1 cellular context compared by ENCODE assay signal in genomic region chr22:36467946-36468345, GRCh38.
A peak's percentile ranks its signal among the peaks of the same experiment; 100 is the strongest.
TF ChIP-seq lines count a peak whose summit lies in the region.

No MANE protein-coding gene starts in this region.

TF ChIP-seq in K562, 482 proteins besides CTCF, POLR2A, EP300 and RAD21 (continued from another document):
- TF ChIP-seq JUN (IDR thresholded peaks at IDR 0.05; ENCODE audit: borderline replicate concordance, low read depth, low read length) (peak; percentile 83), JUN (CRISPR knock-in tag; IDR thresholded peaks at IDR 0.05; ENCODE audit: borderline replicate concordance) (peak; percentile 63; the same call in 1 of the 2 replicates), ZMIZ1 (IDR thresholded peaks at IDR 0.05; ENCODE audit: low read depth in 2 of 2, low read length in 2 of 2) (no peak), SMARCE1 (IDR thresholded peaks at IDR 0.05) (peak; percentile 85), LEF1 (IDR thresholded peaks at IDR 0.05) (peak; percentile 56; the same call in 1 of the 2 replicates), FOS (IDR thresholded peaks at IDR 0.05; ENCODE audit: extremely low read depth, insufficient read length) (no peak), ZNF584 (CRISPR knock-in tag; IDR thresholded peaks at IDR 0.05; ENCODE audit: low read depth) (0 out of 2 replicates have a peak, but pooled peaks have one; percentile 20), ZBTB1 (CRISPR knock-in tag; IDR thresholded peaks at IDR 0.05; ENCODE audit: borderline replicate concordance, low read depth) (peak; percentile 53; the same call in 1 of the 2 replicates), SUPT5H (IDR thresholded peaks at IDR 0.05) (no peak), MAZ (CRISPR knock-in tag; conservative IDR thresholded peaks at IDR 0.05 in 1 of 2, IDR thresholded peaks at IDR 0.05 in 1 of 2) (peak; percentile 31 to 74; a peak in 2 of 4 replicates), PRDM10 (IDR thresholded peaks at IDR 0.05; ENCODE audit: partially characterized antibody) (no peak), TCF3 (CRISPR knock-in tag; IDR thresholded peaks at IDR 0.05) (peak; percentile 69), RUNX1 (IDR thresholded peaks at IDR 0.05; ENCODE audit: low read depth) (peak; percentile 83; the same call in 1 of the 2 replicates), ZBTB17 (CRISPR knock-in tag; IDR thresholded peaks at IDR 0.05) (0 out of 2 replicates have a peak, but pooled peaks have one; percentile 32), ZKSCAN8 (CRISPR knock-in tag; IDR thresholded peaks at IDR 0.05) (0 out of 2 replicates have a peak, but pooled peaks have one; percentile 25), VEZF1 (CRISPR knock-in tag; IDR thresholded peaks at IDR 0.05) (peak; percentile 75), RBBP5 (IDR thresholded peaks at IDR 0.05; ENCODE audit: borderline replicate concordance, insufficient read depth, low read length, poor library complexity, severe bottlenecking) (peak; percentile 36), MEF2D (tag; conservative IDR thresholded peaks at IDR 0.05; ENCODE audit: low read depth) (peak; percentile 90), GABPB1 (CRISPR knock-in tag; IDR thresholded peaks at IDR 0.05) (0 out of 2 replicates have a peak, but pooled peaks have one; percentile 25), CREM (IDR thresholded peaks at IDR 0.05; ENCODE audit: low read depth) (peak; percentile 48), ZNF592 (IDR thresholded peaks at IDR 0.05) (peak; percentile 35; the same call in 1 of the 2 replicates), BACH1 (tag; IDR thresholded peaks at IDR 0.05) (peak; percentile 43; the same call in 1 of the 2 replicates), ZNF263 (CRISPR knock-in tag; IDR thresholded peaks at IDR 0.05; ENCODE audit: borderline replicate concordance) (peak; percentile 72; the same call in 1 of the 2 replicates)
